In the genomic region with DNA sequence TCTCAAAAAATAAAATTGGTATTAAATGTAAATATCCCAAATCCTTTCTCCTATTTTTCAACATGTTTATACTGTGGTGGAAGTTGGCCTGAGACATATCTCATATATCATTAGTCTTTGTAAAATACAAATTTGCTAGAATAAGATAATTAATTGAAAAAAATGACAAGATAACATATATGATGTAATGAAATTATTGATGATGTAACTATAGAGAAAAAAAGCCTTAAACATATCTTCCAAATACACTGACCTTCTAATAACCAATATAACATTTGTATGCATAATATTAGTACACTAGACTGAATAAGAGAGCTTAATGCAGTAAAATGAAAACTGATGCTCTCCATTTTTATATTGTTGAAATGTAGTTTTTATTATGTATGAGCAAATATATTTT, we compare ENCODE assay signal across 35 cellular contexts.
"Had no signal": no experiment of that assay in that cellular context is flagged by ENCODE, and none has a peak within 500 bp of the region (broad histone marks: within the 10 kb centered on the region; RNA-seq: fewer than 3 reads in every experiment).

No MANE protein-coding gene starts in this region.

- H3K4me3 ChIP-seq: MG63 had no signal

- H3K9me3 ChIP-seq: MG63 had no signal

- DNase-seq: Kasumi-1, MG63, MM.1S, MV-4-11, NCI-H1048, NCI-H1092, NCI-H1092 treated with DMSO at 0.1 percent for 48 hours, NCI-H1105, NCI-H1105 treated with DMSO at 0.1 percent for 48 hours, NCI-H1417, NCI-H1417 treated with DMSO at 0.1 percent for 48 hours, NCI-H1436, NCI-H1436 treated with DMSO at 0.1 percent for 48 hours, NCI-H146, NCI-H1694, NCI-H1694 treated with DMSO at 0.1 percent for 48 hours, NCI-H187, NCI-H187 treated with DMSO at 0.1 percent for 48 hours, NCI-H1930, NCI-H2029, NCI-H2029 treated with DMSO at 0.1 percent for 48 hours, NCI-H2081, NCI-H2081 treated with DMSO at 0.1 percent for 48 hours, NCI-H2107, NCI-H2171, NCI-H2171 treated with DMSO at 0.1 percent for 48 hours, NCI-H2227 treated with DMSO at 0.1 percent for 48 hours, NCI-H226, NCI-H345, NCI-H446, NCI-H446 treated with DMSO at 0.1 percent for 48 hours, NCI-H510A, NCI-H510A treated with DMSO at 0.1 percent for 48 hours, NCI-H524, NCI-H524 treated with DMSO at 0.1 percent for 48 hours had no signal

- H3K27me3 ChIP-seq: MG63 had no signal
